Comparison of ENCODE assay signal across 3 cellular contexts in the genomic region with DNA sequence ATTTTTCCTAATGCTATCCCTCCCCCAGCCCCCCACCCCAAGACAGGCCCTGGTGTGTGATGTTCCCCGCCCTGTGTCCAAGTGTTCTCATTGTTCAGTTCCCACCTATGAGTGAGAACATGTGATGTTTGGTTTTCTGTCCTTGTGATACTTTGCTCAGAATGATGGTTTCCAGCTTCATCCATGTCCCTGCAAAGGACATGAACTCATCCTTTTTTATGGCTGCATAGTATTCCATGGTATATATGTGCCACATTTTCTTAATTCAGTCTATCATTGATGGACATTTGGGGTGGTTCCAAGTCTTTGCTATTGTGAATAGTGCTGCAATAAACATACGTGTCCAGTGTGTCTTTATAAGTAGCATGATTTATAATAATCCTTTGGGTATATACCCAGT. TPM values are rescaled to one million over a fixed set of nuclear protein-coding genes. Genes with fewer than 3 reads are reported as not detected.
A peak's percentile ranks its signal among the peaks of the same experiment; 100 is the strongest.
DNase-seq lines count a peak whose midpoint lies in the region; ATAC-seq, FAIRE-seq and TF ChIP-seq lines count a peak whose summit lies in the region.
"Not testable (repeated sequence)": the region's sequence is repeated elsewhere in the genome, so short reads cannot be mapped to it uniquely, and the experiment has no call there.

No MANE protein-coding gene starts in this region.

- H3K9ac ChIP-seq in K562 (ENCODE audit: insufficient read depth in 1 of 2, low read depth in 2 of 2, low read length in 2 of 2) = not testable (repeated sequence)

- intact Hi-C loops in K562 (cut with micrococcal nuclease) = not testable (repeated sequence)

- not testable (repeated sequence) for H3K9me3 Mint-ChIP-seq in mesothelial cell of epicardium

- H3K36me3 Mint-ChIP-seq in mesothelial cell of epicardium = peaks cover 24% of the 10 kb centered on the region

- not testable (repeated sequence) for TF ChIP-seq RAD21 in K562 (CRISPR knock-in tag; conservative IDR thresholded peaks at IDR 0.05 in 1 of 2, IDR thresholded peaks at IDR 0.05 in 1 of 2)

- H4K20me1 ChIP-seq in K562 (replicated peaks; ENCODE audit: control insufficient read depth, insufficient read depth, low read length) = not testable (repeated sequence)

- H3K4me2 ChIP-seq in K562 (ENCODE audit: insufficient read depth, low read length) = not testable (repeated sequence)

- CTCF ChIA-PET in HEK293 (lab: Yijun Ruan, JAX); K562 (lab: Yijun Ruan, JAX; ENCODE audit: low intra/inter-chr PET ratio): not testable (repeated sequence)

- not testable (repeated sequence) for BruUV-seq in K562 (replicated peaks; lab: Mats Ljungman, UMichigan)

- H3K27ac Mint-ChIP-seq in mesothelial cell of epicardium = peak overlapping the region; percentile 12

- TF ChIP-seq POLR2A in K562 (conservative IDR thresholded peaks at IDR 0.05) = not testable (repeated sequence)

- not testable (repeated sequence) for H3K79me2 ChIP-seq in K562 (ENCODE audit: control insufficient read depth, insufficient read depth, low read length)

- H3K27me3 ChIP-seq in K562 (ENCODE audit: control insufficient read depth in 2 of 2, insufficient read depth in 2 of 2, low read length in 2 of 2) = not testable (repeated sequence)

- H2AFZ ChIP-seq in K562 (ENCODE audit: low read depth, low read length) = not testable (repeated sequence)

- TF ChIP-seq EP300 in K562 (IDR thresholded peaks at IDR 0.05; ENCODE audit: low read length) = not testable (repeated sequence)

- H3K36me3 ChIP-seq in HEK293 (ENCODE audit: control insufficient read depth in 2 of 2, insufficient read depth in 1 of 2, low read length in 2 of 2) (peaks cover 20 to 22% of the 10 kb centered on the region in 2 experiments), K562 (ENCODE audit: control insufficient read depth, insufficient read depth, low read length) (peaks cover 37% of the 10 kb centered on the region; the same call in 2 of the 3 replicates)

- H3K4me1 ChIP-seq in HEK293 (ENCODE audit: control insufficient read depth, insufficient read depth, low read length); K562 (replicated peaks in 1 of 2; ENCODE audit: control insufficient read depth in 2 of 2, insufficient read depth in 2 of 2, low read length in 2 of 2): not testable (repeated sequence)

- not testable (repeated sequence) for ATAC-seq in K562

- H3K27me3 Mint-ChIP-seq in mesothelial cell of epicardium (ENCODE audit: low read depth) = not testable (repeated sequence)

- 92% methylated on average over 2 of the region's 2 CpGs for WGBS in K562 (ENCODE audit: insufficient coverage, low coverage, missing lambda C conversion rate)

- in situ Hi-C loops in K562 (cut with MboI) = not testable (repeated sequence)

- not testable (repeated sequence) for H3K9me1 ChIP-seq in K562 (ENCODE audit: control insufficient read depth, insufficient read depth, low read length)

- not testable (repeated sequence) for H3K4me3 Mint-ChIP-seq in mesothelial cell of epicardium

- not testable (repeated sequence) for H3K9me3 ChIP-seq in HEK293 (ENCODE audit: control insufficient read depth, insufficient read depth, low read depth, low read length); K562 (replicated peaks; ENCODE audit: control insufficient read depth, insufficient read depth, low read depth, low read length)

- POLR2A ChIA-PET in HEK293 (lab: Yijun Ruan, JAX); K562 (lab: Yijun Ruan, JAX): not testable (repeated sequence)

- not testable (repeated sequence) for FAIRE-seq in K562 (lab: Jason Lieb, UNC)

- H3K4me1 Mint-ChIP-seq in mesothelial cell of epicardium = not testable (repeated sequence)

- TF ChIP-seq CTCF in HEK293 (tag by site-specific recombination; IDR thresholded peaks at IDR 0.05); K562 (IDR thresholded peaks at IDR 0.05 in 2 of 3, conservative IDR thresholded peaks at IDR 0.05 in 1 of 3; ENCODE audit: insufficient read depth in 2 of 3, low read depth in 1 of 3, low read length in 3 of 3); mesothelial cell of epicardium (IDR thresholded peaks at IDR 0.05; ENCODE audit: unreplicated experiment): not testable (repeated sequence)

- DNase-seq in K562 (ENCODE audit: extremely low read depth in 1 of 4, low spot score in 3 of 4); mesothelial cell of epicardium (ENCODE audit: low spot score in 2 of 2, unreplicated experiment in 2 of 2): not testable (repeated sequence)

- H3K4me3 ChIP-seq in HEK293 (ENCODE audit: low read depth, low read length); K562: not testable (repeated sequence)

- not testable (repeated sequence) for H3K27ac ChIP-seq in HEK293 (ENCODE audit: extremely low read depth, low read depth, low read length); K562 (ENCODE audit: extremely low read depth, low read depth, low read length)

TF ChIP-seq in HEK293, 187 proteins besides CTCF, POLR2A, EP300 and RAD21 (continues in another document):
- TF ChIP-seq, protein P1, sequence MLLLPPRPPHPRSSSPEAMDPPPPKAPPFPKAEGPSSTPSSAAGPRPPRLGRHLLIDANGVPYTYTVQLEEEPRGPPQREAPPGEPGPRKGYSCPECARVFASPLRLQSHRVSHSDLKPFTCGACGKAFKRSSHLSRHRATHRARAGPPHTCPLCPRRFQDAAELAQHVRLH (tag by site-specific recombination; IDR thresholded peaks at IDR 0.05) = 0 out of 2 replicates have a peak, but pooled peaks have one; percentile 61

TF ChIP-seq in K562, 482 proteins besides CTCF, POLR2A, EP300 and RAD21:
- peak; percentile 37 for TF ChIP-seq ZNF146 (CRISPR knock-in tag; IDR thresholded peaks at IDR 0.05; ENCODE audit: unreplicated experiment)

RNA-seq across cellular contexts. Expression of a gene that starts 33.1 kb away (rescaled TPM):
- total RNA-seq in K562 (2011; cell fraction: chromatin; rRNA removed; ENCODE audit: low replicate concordance) = 41.4 and 49.7 TPM in 2 replicates
- 19.3 and 20.3 TPM in 2 replicates for total RNA-seq in K562 (2011; cell fraction: nucleolus; rRNA removed)
- 29.4 and 47.2 TPM in 2 replicates for total RNA-seq in K562 (2011; cell fraction: nucleoplasm; rRNA removed)
- 7.6 and 8.7 TPM in 2 replicates for total RNA-seq in K562 (2014; rRNA removed)
- 15.5 and 19.8 TPM in 2 replicates for total RNA-seq in K562 (2014; rRNA removed; fragmentation: Illumina TruSeq; extraction: Trizol)
- total RNA-seq in K562 (2015; rRNA removed; fragmentation: Illumina TruSeq; extraction: Trizol) = 16.7 and 17.4 TPM in 2 replicates
- 6.3 and 6.5 TPM in 2 replicates for total RNA-seq in K562 (2021)
- 16.9 and 18.2 TPM in 2 replicates for polyA plus RNA-seq in K562 (2011; rRNA removed)
- 2.6 and 3.5 TPM in 2 replicates for polyA plus RNA-seq in K562 (2011; cell fraction: cytosol; rRNA removed)
- polyA plus RNA-seq in K562 (2011; cell fraction: nucleus; rRNA removed) = 11.0 and 16.7 TPM in 2 replicates
- polyA plus RNA-seq in K562 (2012) = 6.4 and 11.6 TPM in 2 replicates
- 20.8 and 24.4 TPM in 2 replicates for polyA plus RNA-seq in K562 (2014; fragmentation: Illumina TruSeq; extraction: Trizol)
- 1 to 10 TPM; 2.8 to 3.8 TPM for polyA plus RNA-seq in K562 (2014; fragmentation: Nextera tagmentation; extraction: Ambion mirVana)
- polyA plus RNA-seq in K562 (2014; rRNA removed) = 15.6 and 30.6 TPM in 2 replicates
- polyA minus RNA-seq in K562 (2011; rRNA and poly(A)+ RNA removed) = 6.1 and 7.6 TPM in 2 replicates
- 0.73 and 1.2 TPM in 2 replicates for polyA minus RNA-seq in K562 (2011; cell fraction: cytosol; rRNA and poly(A)+ RNA removed)
- polyA minus RNA-seq in K562 (2011; cell fraction: nucleus; rRNA and poly(A)+ RNA removed) = 3.6 and 6.1 TPM in 2 replicates
- total RNA-seq in mesothelial cell of epicardium = 8.3 to 10.2 TPM (median 8.4 TPM) in 3 replicates

RNA-seq across cellular contexts. Expression of a gene that starts 57.5 kb away (rescaled TPM):
- 161 and 267 TPM in 2 replicates for total RNA-seq in K562 (2011; cell fraction: chromatin; rRNA removed; ENCODE audit: low replicate concordance)
- 171 and 189 TPM in 2 replicates for total RNA-seq in K562 (2011; cell fraction: nucleolus; rRNA removed)
- total RNA-seq in K562 (2011; cell fraction: nucleoplasm; rRNA removed) = 182 and 254 TPM in 2 replicates
- total RNA-seq in K562 (2014; rRNA removed) = 25.8 and 32.5 TPM in 2 replicates
- total RNA-seq in K562 (2014; rRNA removed; fragmentation: Illumina TruSeq; extraction: Trizol) = 22.3 and 24.8 TPM in 2 replicates
- total RNA-seq in K562 (2015; rRNA removed; fragmentation: Illumina TruSeq; extraction: Trizol) = 34.8 and 39.3 TPM in 2 replicates
- 51.6 and 53.3 TPM in 2 replicates for total RNA-seq in K562 (2021)
- 46.0 and 47.3 TPM in 2 replicates for polyA plus RNA-seq in K562 (2011; rRNA removed)
- polyA plus RNA-seq in K562 (2011; cell fraction: cytosol; rRNA removed) = 70.0 and 134 TPM in 2 replicates
- polyA plus RNA-seq in K562 (2011; cell fraction: nucleus; rRNA removed) = 68.6 and 106 TPM in 2 replicates
- polyA plus RNA-seq in K562 (2012) = 36.7 and 38.9 TPM in 2 replicates
- 42.6 and 49.8 TPM in 2 replicates for polyA plus RNA-seq in K562 (2014; fragmentation: Illumina TruSeq; extraction: Trizol)
- polyA plus RNA-seq in K562 (2014; fragmentation: Nextera tagmentation; extraction: Ambion mirVana) = under 1 TPM; 0.71 to 0.77 TPM
- 47.5 and 60.1 TPM in 2 replicates for polyA plus RNA-seq in K562 (2014; rRNA removed)
- 60.0 and 111 TPM in 2 replicates for polyA minus RNA-seq in K562 (2011; rRNA and poly(A)+ RNA removed)
- polyA minus RNA-seq in K562 (2011; cell fraction: cytosol; rRNA and poly(A)+ RNA removed) = 26.9 and 47.0 TPM in 2 replicates
- polyA minus RNA-seq in K562 (2011; cell fraction: nucleus; rRNA and poly(A)+ RNA removed) = 38.7 and 49.0 TPM in 2 replicates
- total RNA-seq in mesothelial cell of epicardium = 35.1 to 35.8 TPM (median 35.3 TPM) in 3 replicates
